1 cellular context compared by ENCODE assay signal in the genomic region with DNA sequence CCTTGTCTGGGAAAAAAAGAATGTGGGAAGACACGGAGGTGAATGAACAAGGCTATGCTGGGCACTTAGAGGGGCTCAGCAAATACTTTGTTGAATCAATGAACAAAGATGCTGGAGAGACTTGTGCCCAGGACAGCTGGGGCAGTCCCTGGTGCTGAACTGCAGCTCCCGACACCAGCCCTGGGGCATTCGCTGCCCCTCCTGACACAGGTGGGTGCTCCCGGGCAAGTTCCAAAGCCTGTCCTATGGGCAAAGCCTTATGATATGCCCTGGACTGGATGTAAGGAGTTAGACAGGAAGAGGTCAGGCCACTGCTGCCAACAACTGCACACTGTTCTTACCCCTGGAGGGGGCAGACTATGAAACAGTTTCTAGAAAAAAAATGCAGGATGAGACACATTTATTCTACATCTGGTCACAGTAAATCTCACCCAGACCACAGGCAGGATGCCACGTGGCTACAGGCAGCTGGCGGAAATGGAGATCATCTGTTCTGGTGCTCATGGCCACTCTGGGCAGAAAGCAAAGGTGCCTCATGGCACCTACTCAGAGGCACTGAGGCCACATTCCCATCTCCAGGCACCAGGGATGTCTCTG.
TF ChIP-seq lines count a peak whose summit lies in the region.

No MANE protein-coding gene starts in this region.

TF ChIP-seq in WTC11, 78 proteins besides CTCF, POLR2A, EP300 and RAD21 (continued from another document):
- TF ChIP-seq, protein P1, sequence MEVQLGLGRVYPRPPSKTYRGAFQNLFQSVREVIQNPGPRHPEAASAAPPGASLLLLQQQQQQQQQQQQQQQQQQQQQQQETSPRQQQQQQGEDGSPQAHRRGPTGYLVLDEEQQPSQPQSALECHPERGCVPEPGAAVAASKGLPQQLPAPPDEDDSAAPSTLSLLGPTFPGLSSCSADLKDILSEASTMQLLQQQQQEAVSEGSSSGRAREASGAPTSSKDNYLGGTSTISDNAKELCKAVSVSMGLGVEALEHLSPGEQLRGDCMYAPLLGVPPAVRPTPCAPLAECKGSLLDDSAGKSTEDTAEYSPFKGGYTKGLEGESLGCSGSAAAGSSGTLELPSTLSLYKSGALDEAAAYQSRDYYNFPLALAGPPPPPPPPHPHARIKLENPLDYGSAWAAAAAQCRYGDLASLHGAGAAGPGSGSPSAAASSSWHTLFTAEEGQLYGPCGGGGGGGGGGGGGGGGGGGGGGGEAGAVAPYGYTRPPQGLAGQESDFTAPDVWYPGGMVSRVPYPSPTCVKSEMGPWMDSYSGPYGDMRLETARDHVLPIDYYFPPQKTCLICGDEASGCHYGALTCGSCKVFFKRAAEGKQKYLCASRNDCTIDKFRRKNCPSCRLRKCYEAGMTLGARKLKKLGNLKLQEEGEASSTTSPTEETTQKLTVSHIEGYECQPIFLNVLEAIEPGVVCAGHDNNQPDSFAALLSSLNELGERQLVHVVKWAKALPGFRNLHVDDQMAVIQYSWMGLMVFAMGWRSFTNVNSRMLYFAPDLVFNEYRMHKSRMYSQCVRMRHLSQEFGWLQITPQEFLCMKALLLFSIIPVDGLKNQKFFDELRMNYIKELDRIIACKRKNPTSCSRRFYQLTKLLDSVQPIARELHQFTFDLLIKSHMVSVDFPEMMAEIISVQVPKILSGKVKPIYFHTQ (CRISPR knock-in tag; IDR thresholded peaks at IDR 0.05) = no peak
- TF ChIP-seq PRRX2 (CRISPR knock-in tag; IDR thresholded peaks at IDR 0.05) (no peak), GTF2I (CRISPR knock-in tag; conservative IDR thresholded peaks at IDR 0.05) (no peak), ZNF671 (CRISPR knock-in tag; IDR thresholded peaks at IDR 0.05) (no peak), KAT7 (CRISPR knock-in tag; IDR thresholded peaks at IDR 0.05; ENCODE audit: borderline replicate concordance) (no peak)
